In the genomic region with DNA sequence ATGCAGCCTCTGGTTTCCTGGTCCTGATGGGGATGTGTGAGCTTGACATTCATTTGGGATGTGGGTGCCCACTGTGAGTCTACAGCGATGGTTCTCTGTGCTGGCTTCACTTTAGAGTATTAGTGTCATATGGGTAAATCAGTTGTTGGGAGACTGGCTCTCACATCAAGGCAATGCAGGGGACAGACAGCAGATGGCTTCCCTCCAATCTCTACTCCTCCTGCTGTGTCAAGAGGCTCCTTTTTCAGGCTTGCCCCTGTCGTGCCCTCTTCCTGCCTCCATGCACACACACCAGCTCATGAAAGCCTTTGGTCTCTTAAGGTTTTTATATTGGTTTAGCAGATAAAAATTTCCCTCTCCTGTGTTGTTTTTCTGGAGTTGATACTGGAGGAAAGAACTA, we compare ENCODE assay signal across 19 cellular contexts.
DNase-seq lines count a peak whose midpoint lies in the region; ATAC-seq and TF ChIP-seq lines count a peak whose summit lies in the region.
"Had no signal": no experiment of that assay in that cellular context is flagged by ENCODE, and none has a peak within 500 bp of the region (broad histone marks: within the 10 kb centered on the region; RNA-seq: fewer than 3 reads in every experiment).

No MANE protein-coding gene starts in this region.

- 0 out of 4 replicates have a peak, but pooled peaks of 1 of the 2 experiments have one; percentile 7 for TF ChIP-seq CTCF in GM23338 (conservative IDR thresholded peaks at IDR 0.05; ENCODE audit: low read depth in 2 of 2)

- no peaks in the 10 kb centered on the region for H3F3A ChIP-seq in GM23338 (replicated peaks; ENCODE audit: low read depth)

- no peak overlapping the region for H3K4me3 ChIP-seq in GM23338
- H3K4me3 ChIP-seq: psoas muscle, skin epidermis had no signal

- no peaks in the 10 kb centered on the region for H3K79me2 ChIP-seq in GM23338 (replicated peaks; ENCODE audit: insufficient read depth)

- H3K27ac ChIP-seq in GM23338 (ENCODE audit: low read depth) = no peak overlapping the region
- H3K27ac ChIP-seq: psoas muscle, skin epidermis had no signal

- H2AFZ ChIP-seq in GM23338 = no peak overlapping the region; the same call in 1 of the 2 replicates

- H3K36me3 Mint-ChIP-seq in GM23338 (ENCODE audit: low read depth) = no peaks in the 10 kb centered on the region
- H3K36me3 Mint-ChIP-seq: activated naive CD8-positive, alpha-beta T cell; memory B cell had no signal

- peak; percentile 8 for DNase-seq in GM23338 (ENCODE audit: low spot score)
- DNase-seq in NCI-H1694 (lab: John Stamatoyannopoulos, UW) = peak; percentile 91
- DNase-seq in NCI-H524 (lab: John Stamatoyannopoulos, UW) = peak; percentile 92 to 97
- DNase-seq in iPS-NIHi11 (ENCODE audit: low spot score) = peak; percentile 14
- no peak for DNase-seq in cerebellum (ENCODE audit: low spot score)
- DNase-seq in activated CD4-positive, alpha-beta T cell treated with anti-CD3 and anti-CD28 coated beads for 4 hours = no peak
- DNase-seq in NCI-H1105 treated with DMSO at 0.1 percent for 48 hours (lab: John Stamatoyannopoulos, UW) = no peak
- DNase-seq: aorta; central memory CD4-positive, alpha-beta T cell; GDM1; NCI-H187 treated with DMSO at 0.1 percent for 48 hours; psoas muscle; stimulated activated CD4-positive, alpha-beta T cell treated with anti-CD3 and anti-CD28 coated beads, Interleukin-1b, Interleukin-23, amount 100 ng/mL, for 48 hours; trophoblast cell had no signal

- H3K9me2 ChIP-seq in GM23338 (ENCODE audit: insufficient read depth) = 0 out of 2 replicates have a peak, but pooled peaks cover 7% of the 10 kb centered on the region

- no peak overlapping the region for H3K4me3 Mint-ChIP-seq in GM23338
- H3K4me3 Mint-ChIP-seq: activated naive CD8-positive, alpha-beta T cell; activated T-helper 1 cell treated with anti-CD3 and anti-CD28 coated beads, Interleukin-12 subunit alpha, Interleukin-12 subunit beta, Interleukin-2, Interleukin-4 antibody, amounts not matched to agents 30 ng/mL and 10 ng/mL and 1 ng/mL, durations not matched to agents 14 hours and 24 hours and 36 hours; memory B cell had no signal

- no peaks in the 10 kb centered on the region for H3K4me1 ChIP-seq in GM23338 (ENCODE audit: insufficient read depth)
- H3K4me1 ChIP-seq: psoas muscle had no signal

- H3K27ac Mint-ChIP-seq in GM23338 = no peak overlapping the region
- H3K27ac Mint-ChIP-seq: activated naive CD8-positive, alpha-beta T cell; activated T-helper 1 cell treated with anti-CD3 and anti-CD28 coated beads, Interleukin-12 subunit alpha, Interleukin-12 subunit beta, Interleukin-2, Interleukin-4 antibody, amounts not matched to agents 30 ng/mL and 10 ng/mL and 1 ng/mL, durations not matched to agents 14 hours and 24 hours and 36 hours; memory B cell had no signal

- no peaks in the 10 kb centered on the region for H4K20me1 ChIP-seq in GM23338 (replicated peaks; ENCODE audit: insufficient read depth)

- H3K9me3 Mint-ChIP-seq in GM23338 = no peaks in the 10 kb centered on the region
- H3K9me3 Mint-ChIP-seq: activated T-helper 1 cell treated with anti-CD3 and anti-CD28 coated beads, Interleukin-12 subunit alpha, Interleukin-12 subunit beta, Interleukin-2, Interleukin-4 antibody, amounts not matched to agents 30 ng/mL and 10 ng/mL and 1 ng/mL, durations not matched to agents 14 hours and 24 hours and 36 hours; memory B cell had no signal

- ATAC-seq in GM23338 (peak; percentile 49; the same call in 2 of the 3 replicates), HG02885 (IDR thresholded peaks at IDR 0.05; ENCODE audit: poor library complexity, unreplicated experiment) (no peak)
- ATAC-seq: psoas muscle had no signal

- peaks cover 7% of the 10 kb centered on the region; the same call in 1 of the 3 replicates for H3K4me1 Mint-ChIP-seq in GM23338
- H3K4me1 Mint-ChIP-seq: memory B cell had no signal

- H3K4me2 ChIP-seq in GM23338 = no peak overlapping the region

- peaks cover 2% of the 10 kb centered on the region for H3K27me3 Mint-ChIP-seq in GM23338 (ENCODE audit: insufficient read depth, low read depth, poor library complexity)

- no peaks in the 10 kb centered on the region for H3K27me3 ChIP-seq in GM23338 (ENCODE audit: insufficient read depth)

- H3K36me3 ChIP-seq in GM23338 (ENCODE audit: insufficient read depth) = no peaks in the 10 kb centered on the region

TF ChIP-seq in GM23338, 12 proteins besides CTCF, POLR2A, EP300 and RAD21 (continues in another document):
- no peak for TF ChIP-seq ZNF462 (CRISPR knock-in tag; IDR thresholded peaks at IDR 0.05)
- TF ChIP-seq, protein P1, sequence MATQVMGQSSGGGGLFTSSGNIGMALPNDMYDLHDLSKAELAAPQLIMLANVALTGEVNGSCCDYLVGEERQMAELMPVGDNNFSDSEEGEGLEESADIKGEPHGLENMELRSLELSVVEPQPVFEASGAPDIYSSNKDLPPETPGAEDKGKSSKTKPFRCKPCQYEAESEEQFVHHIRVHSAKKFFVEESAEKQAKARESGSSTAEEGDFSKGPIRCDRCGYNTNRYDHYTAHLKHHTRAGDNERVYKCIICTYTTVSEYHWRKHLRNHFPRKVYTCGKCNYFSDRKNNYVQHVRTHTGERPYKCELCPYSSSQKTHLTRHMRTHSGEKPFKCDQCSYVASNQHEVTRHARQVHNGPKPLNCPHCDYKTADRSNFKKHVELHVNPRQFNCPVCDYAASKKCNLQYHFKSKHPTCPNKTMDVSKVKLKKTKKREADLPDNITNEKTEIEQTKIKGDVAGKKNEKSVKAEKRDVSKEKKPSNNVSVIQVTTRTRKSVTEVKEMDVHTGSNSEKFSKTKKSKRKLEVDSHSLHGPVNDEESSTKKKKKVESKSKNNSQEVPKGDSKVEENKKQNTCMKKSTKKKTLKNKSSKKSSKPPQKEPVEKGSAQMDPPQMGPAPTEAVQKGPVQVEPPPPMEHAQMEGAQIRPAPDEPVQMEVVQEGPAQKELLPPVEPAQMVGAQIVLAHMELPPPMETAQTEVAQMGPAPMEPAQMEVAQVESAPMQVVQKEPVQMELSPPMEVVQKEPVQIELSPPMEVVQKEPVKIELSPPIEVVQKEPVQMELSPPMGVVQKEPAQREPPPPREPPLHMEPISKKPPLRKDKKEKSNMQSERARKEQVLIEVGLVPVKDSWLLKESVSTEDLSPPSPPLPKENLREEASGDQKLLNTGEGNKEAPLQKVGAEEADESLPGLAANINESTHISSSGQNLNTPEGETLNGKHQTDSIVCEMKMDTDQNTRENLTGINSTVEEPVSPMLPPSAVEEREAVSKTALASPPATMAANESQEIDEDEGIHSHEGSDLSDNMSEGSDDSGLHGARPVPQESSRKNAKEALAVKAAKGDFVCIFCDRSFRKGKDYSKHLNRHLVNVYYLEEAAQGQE (IDR thresholded peaks at IDR 0.05; ENCODE audit: unreplicated experiment) = no peak
- no peak for TF ChIP-seq ZNF331 (CRISPR knock-in tag; IDR thresholded peaks at IDR 0.05; ENCODE audit: low read depth)

Comparison
In these comparisons a context has a peak if more than half of its experiments do, and no peak if none do; other contexts are left out.
1. DNase-seq: peak in GM23338 (single experiment), NCI-H1694 (single experiment), NCI-H524 (2 of 2) and iPS-NIHi11 (single experiment); none in cerebellum (single experiment), activated CD4-positive, alpha-beta T cell treated with anti-CD3 and anti-CD28 coated beads for 4 hours (0 of 2) and NCI-H1105 treated with DMSO at 0.1 percent for 48 hours (single experiment).